In genomic region chr1:25771246-25772114, GRCh38 we compare ENCODE assay signal across 9 cellular contexts. TPM values are rescaled to one million over a fixed set of nuclear protein-coding genes. Genes with fewer than 3 reads are reported as not detected.
DNase-seq lines count a peak whose midpoint lies in the region; ATAC-seq, FAIRE-seq and TF ChIP-seq lines count a peak whose summit lies in the region.
"Had no signal": no experiment of that assay in that cellular context is flagged by ENCODE, and none has a peak within 500 bp of the region (broad histone marks: within the 10 kb centered on the region; RNA-seq: fewer than 3 reads in every experiment).

No MANE protein-coding gene starts in this region.

- DNase-seq in GM12891 (ENCODE audit: insufficient read length, low spot score) = peak; percentile 60
- DNase-seq in NCI-H526 treated with DMSO at 0.1 percent for 48 hours (lab: John Stamatoyannopoulos, UW) = peak; percentile 12
- peak; percentile 14 for DNase-seq in effector CD8-positive, alpha-beta T cell (lab: John Stamatoyannopoulos, UW)
- DNase-seq in posterior vena cava (ENCODE audit: low spot score) = peak; percentile 87
- no peak for DNase-seq in NCI-H774 (lab: John Stamatoyannopoulos, UW)
- no peak for DNase-seq in amygdala (lab: John Stamatoyannopoulos, UW)

- TF ChIP-seq POLR2A in GM12891 (IDR thresholded peaks at IDR 0.05; ENCODE audit: low read depth, low read length) = no peak

- peak; percentile 54 for FAIRE-seq in GM12891 (lab: Jason Lieb, UNC)

- no peak for ATAC-seq in HG03108 (IDR thresholded peaks at IDR 0.05; ENCODE audit: unreplicated experiment)
- ATAC-seq in activated CD4-positive, CD25-positive, alpha-beta regulatory T cell treated with anti-CD3 and anti-CD28 coated beads, Interleukin-2, amount 50 U/mL, for 24 hours = no peak
- ATAC-seq: HCT116 had no signal

- intact Hi-C loops in posterior vena cava (cut with DNase I) = no loop called here

TF ChIP-seq in GM12891, 5 proteins besides CTCF, POLR2A, EP300 and RAD21:
- peak; percentile 19; the same call in 1 of the 2 replicates for TF ChIP-seq SPI1 (IDR thresholded peaks at IDR 0.05; ENCODE audit: low read depth, low read length)
- TF ChIP-seq TAF1 (IDR thresholded peaks at IDR 0.05; ENCODE audit: low read depth, low read length) = no peak

RNA-seq across cellular contexts. Expression of gene SELENON, which starts 28.5 kb away (rescaled TPM):
- polyA plus RNA-seq in GM12891 (2012; ENCODE audit: low read depth, missing spikeins) = 2.9 TPM
- total RNA-seq in posterior vena cava = 10 to 100 TPM; 85.7 to 88.0 TPM

RNA-seq across cellular contexts. Expression of gene MTFR1L, which starts 48.3 kb away (rescaled TPM):
- polyA plus RNA-seq in GM12891 (2012; ENCODE audit: low read depth, missing spikeins) = 31.3 TPM
- total RNA-seq in posterior vena cava = 10 to 100 TPM; 45.6 to 59.6 TPM

Comparison
In these comparisons a context has a peak if more than half of its experiments do, and no peak if none do; other contexts are left out.
1. DNase-seq: peak in GM12891 (single experiment), NCI-H526 treated with DMSO at 0.1 percent for 48 hours (single experiment), effector CD8-positive, alpha-beta T cell (single experiment) and posterior vena cava (single experiment); none in NCI-H774 (single experiment) and amygdala (0 of 56).